In genomic region chr16:53703590-53704444, GRCh38 we compare ENCODE assay signal across 8 cellular contexts. TPM values are rescaled to one million over a fixed set of nuclear protein-coding genes. Genes with fewer than 3 reads are reported as not detected.
DNase-seq lines count a peak whose midpoint lies in the region; ATAC-seq and TF ChIP-seq lines count a peak whose summit lies in the region.

TSS of gene FTO (plus strand) at chr16:53704156.
TSS of gene RPGRIP1L (minus strand) at chr16:53703859. CDS start at chr16:53700723, 3,136 bp downstream.

- peaks cover 23% of the 10 kb centered on the region for H3K4me1 ChIP-seq in CD4-positive, CD25-positive, alpha-beta regulatory T cell (ENCODE audit: control insufficient read depth, insufficient read depth, low read length, poor library complexity, severe bottlenecking)
- H3K4me1 ChIP-seq in ectodermal cell (ENCODE audit: control insufficient read depth, insufficient read depth, low read length) (peaks cover 6% of the 10 kb centered on the region), lower lobe of right lung (peaks cover 19% of the 10 kb centered on the region)

- ATAC-seq in CD4-positive, CD25-positive, alpha-beta regulatory T cell (ENCODE audit: low read depth in 2 of 2) = peak; percentile 96 to 97
- ATAC-seq in GM19438 (IDR thresholded peaks at IDR 0.05; ENCODE audit: low read depth, unreplicated experiment) = peak; percentile 97
- ATAC-seq in HG03575 (IDR thresholded peaks at IDR 0.05; ENCODE audit: extremely low read depth, insufficient number of reproducible peaks, low FRiP score, unreplicated experiment) = peak; percentile 97
- peak; percentile 97 for ATAC-seq in activated CD8-positive, alpha-beta T cell treated with anti-CD3 and anti-CD28 coated beads for 36 hours
- peak; percentile 100 for ATAC-seq in lower lobe of right lung

- TF ChIP-seq CTCF in activated CD8-positive, alpha-beta T cell treated with anti-CD3 and anti-CD28 coated beads for 36 hours (IDR thresholded peaks at IDR 0.05) = no peak
- TF ChIP-seq CTCF in lower lobe of right lung (IDR thresholded peaks at IDR 0.05) = peak; percentile 18

- no peaks in the 10 kb centered on the region for H3K9me3 Mint-ChIP-seq in CD4-positive, CD25-positive, alpha-beta regulatory T cell
- no peaks in the 10 kb centered on the region for H3K9me3 Mint-ChIP-seq in activated CD8-positive, alpha-beta T cell treated with anti-CD3 and anti-CD28 coated beads for 36 hours

- WGBS in ectodermal cell, 2 experiments = 1% methylated on average over 57 of the region's 57 CpGs

- POLR2A ChIA-PET in activated CD8-positive, alpha-beta T cell treated with anti-CD3 and anti-CD28 coated beads for 36 hours (lab: Charles Lee) = interaction anchor here (0.9 kb wide), 1 partner anchor 21 kb away, joined by 4 read pairs; no protein-coding TSS in a partner anchor

- intact Hi-C loops in activated CD8-positive, alpha-beta T cell treated with anti-CD3 and anti-CD28 coated beads for 36 hours (cut with micrococcal nuclease) = no loop called here
- intact Hi-C loops in lower lobe of right lung (cut with DNase I) = no loop called here

- H3K27me3 Mint-ChIP-seq in CD4-positive, CD25-positive, alpha-beta regulatory T cell = no peaks in the 10 kb centered on the region
- H3K27me3 Mint-ChIP-seq in activated CD8-positive, alpha-beta T cell treated with anti-CD3 and anti-CD28 coated beads for 36 hours = no peaks in the 10 kb centered on the region

- peak; percentile 94 to 98 (median 97) for DNase-seq in CD4-positive, CD25-positive, alpha-beta regulatory T cell
- DNase-seq in NCI-H82 treated with DMSO at 0.1 percent for 48 hours (lab: John Stamatoyannopoulos, UW; ENCODE audit: unreplicated experiment) (peak; percentile 97), lower lobe of right lung (peak; percentile 97)
- peak; percentile 99 for DNase-seq in activated CD8-positive, alpha-beta T cell treated with anti-CD3 and anti-CD28 coated beads for 36 hours
- DNase-seq in stimulated activated CD4-positive, alpha-beta T cell treated with anti-CD3 and anti-CD28 coated beads, TNF-alpha, amount 100 ng/mL, for 24 hours (ENCODE audit: low read depth in 3 of 3) = peak; percentile 97 to 98 (median 98)

- peak within 1 kb of the TSS; percentile 95 to 98 (median 96) for H3K4me3 Mint-ChIP-seq in CD4-positive, CD25-positive, alpha-beta regulatory T cell
- peak within 1 kb of the TSS; percentile 95 for H3K4me3 Mint-ChIP-seq in activated CD8-positive, alpha-beta T cell treated with anti-CD3 and anti-CD28 coated beads for 36 hours

- H3K36me3 Mint-ChIP-seq in CD4-positive, CD25-positive, alpha-beta regulatory T cell = peaks cover 15% of the 10 kb centered on the region
- H3K36me3 Mint-ChIP-seq in activated CD8-positive, alpha-beta T cell treated with anti-CD3 and anti-CD28 coated beads for 36 hours (ENCODE audit: low read depth) = peaks cover 14% of the 10 kb centered on the region

- H3K27me3 ChIP-seq in CD4-positive, CD25-positive, alpha-beta regulatory T cell (ENCODE audit: control insufficient read depth, insufficient read depth, low read length) = no peaks in the 10 kb centered on the region
- H3K27me3 ChIP-seq in ectodermal cell (ENCODE audit: control insufficient read depth, insufficient read depth, low read length, poor library complexity, severe bottlenecking) = no peaks in the 10 kb centered on the region
- H3K27me3 ChIP-seq in lower lobe of right lung (ENCODE audit: low read depth) = no peaks in the 10 kb centered on the region

- CTCF ChIA-PET in activated CD8-positive, alpha-beta T cell treated with anti-CD3 and anti-CD28 coated beads for 36 hours (lab: Charles Lee) = interaction anchor here (0.8 to 1.5 kb wide), 2 partner anchors 40 to 41 kb away, joined by 3 to 4 read pairs; no protein-coding TSS in a partner anchor

- peaks cover 28 to 53% (median 42%) of the 10 kb centered on the region in 4 donors for H3K4me1 Mint-ChIP-seq in CD4-positive, CD25-positive, alpha-beta regulatory T cell
- peaks cover 33% of the 10 kb centered on the region for H3K4me1 Mint-ChIP-seq in activated CD8-positive, alpha-beta T cell treated with anti-CD3 and anti-CD28 coated beads for 36 hours (ENCODE audit: low read depth)

- no peaks in the 10 kb centered on the region for H3K9me3 ChIP-seq in CD4-positive, CD25-positive, alpha-beta regulatory T cell (ENCODE audit: control insufficient read depth in 2 of 2, low read length in 2 of 2)
- peaks cover 2% of the 10 kb centered on the region for H3K9me3 ChIP-seq in ectodermal cell (ENCODE audit: control insufficient read depth, low read length)
- no peaks in the 10 kb centered on the region for H3K9me3 ChIP-seq in lower lobe of right lung

- peak within 1 kb of the TSS; percentile 79 for H3K27ac ChIP-seq in CD4-positive, CD25-positive, alpha-beta regulatory T cell (ENCODE audit: insufficient read depth, low read length, poor library complexity, severe bottlenecking)
- H3K27ac ChIP-seq in ectodermal cell (ENCODE audit: insufficient read depth, low read depth, low read length, poor library complexity, severe bottlenecking) (no peak within 1 kb of the TSS), lower lobe of right lung (peak within 1 kb of the TSS; percentile 84)

- peak within 1 kb of the TSS; percentile 86 for H3K4me3 ChIP-seq in CD4-positive, CD25-positive, alpha-beta regulatory T cell (ENCODE audit: low read depth, low read length)
- H3K4me3 ChIP-seq in ectodermal cell (ENCODE audit: insufficient read depth, low read depth, low read length) (peak within 1 kb of the TSS; percentile 91), lower lobe of right lung (peak within 1 kb of the TSS; percentile 92)

- H3K36me3 ChIP-seq in CD4-positive, CD25-positive, alpha-beta regulatory T cell (ENCODE audit: control insufficient read depth, insufficient read depth, low read length) = no peaks in the 10 kb centered on the region
- H3K36me3 ChIP-seq in ectodermal cell (ENCODE audit: control insufficient read depth, insufficient read depth, low read length) = no peaks in the 10 kb centered on the region
- no peaks in the 10 kb centered on the region for H3K36me3 ChIP-seq in lower lobe of right lung

- H3K27ac Mint-ChIP-seq in CD4-positive, CD25-positive, alpha-beta regulatory T cell = peak within 1 kb of the TSS; percentile 96 to 97 (median 97)
- H3K27ac Mint-ChIP-seq in activated CD8-positive, alpha-beta T cell treated with anti-CD3 and anti-CD28 coated beads for 36 hours = peak within 1 kb of the TSS; percentile 93

RNA-seq across cellular contexts. Expression of gene FTO, which starts in this region (rescaled TPM):
- 58.6 TPM for total RNA-seq in CD4-positive, CD25-positive, alpha-beta regulatory T cell
- 10 to 100 TPM; 88.0 to 97.6 (median 95.4) TPM for polyA plus RNA-seq in CD4-positive, CD25-positive, alpha-beta regulatory T cell
- total RNA-seq in activated CD8-positive, alpha-beta T cell treated with anti-CD3 and anti-CD28 coated beads for 36 hours = 10 to 100 TPM; 48.6 to 53.2 TPM
- 107 TPM for polyA plus RNA-seq in ectodermal cell (2013, experiment 1 of 4)
- polyA plus RNA-seq in ectodermal cell (2013, experiment 2 of 4) = 107 TPM
- polyA plus RNA-seq in ectodermal cell (2013, experiment 3 of 4) = 69.2 TPM
- 75.9 TPM for polyA plus RNA-seq in ectodermal cell (2013, experiment 4 of 4)
- total RNA-seq in lower lobe of right lung = 98.6 TPM

RNA-seq across cellular contexts. Expression of gene RPGRIP1L, which starts in this region (rescaled TPM):
- 1.8 TPM for total RNA-seq in CD4-positive, CD25-positive, alpha-beta regulatory T cell
- polyA plus RNA-seq in CD4-positive, CD25-positive, alpha-beta regulatory T cell = 1 to 10 TPM; 1.5 to 3.2 (median 1.9) TPM
- 1 to 10 TPM; 6.0 to 6.2 TPM for total RNA-seq in activated CD8-positive, alpha-beta T cell treated with anti-CD3 and anti-CD28 coated beads for 36 hours
- 23.6 TPM for polyA plus RNA-seq in ectodermal cell (2013, experiment 1 of 4)
- polyA plus RNA-seq in ectodermal cell (2013, experiment 2 of 4) = 23.1 TPM
- polyA plus RNA-seq in ectodermal cell (2013, experiment 3 of 4) = 15.6 TPM
- 16.7 TPM for polyA plus RNA-seq in ectodermal cell (2013, experiment 4 of 4)
- total RNA-seq in lower lobe of right lung = 6.6 TPM
